1 cellular context compared by ENCODE assay signal in genomic region chr5:115962565-115963402, GRCh38.
TF ChIP-seq lines count a peak whose summit lies in the region.

No MANE protein-coding gene starts in this region.

TF ChIP-seq in HepG2, 621 proteins besides CTCF, POLR2A, EP300 and RAD21 (continued from another document):
- TF ChIP-seq HES4 (CRISPR knock-in tag; IDR thresholded peaks at IDR 0.05; ENCODE audit: borderline replicate concordance) (peak; percentile 22; the same call in 1 of the 2 replicates), ARID4A (CRISPR knock-in tag; IDR thresholded peaks at IDR 0.05; ENCODE audit: borderline replicate concordance) (0 out of 2 replicates have a peak, but pooled peaks have one; percentile 28), MAFF (IDR thresholded peaks at IDR 0.05; ENCODE audit: low read depth, low read length) (no peak), TFDP1 (CRISPR knock-in tag; IDR thresholded peaks at IDR 0.05; ENCODE audit: borderline replicate concordance) (0 out of 2 replicates have a peak, but pooled peaks have one; percentile 14), ZNF687 (CRISPR knock-in tag; IDR thresholded peaks at IDR 0.05) (peak; percentile 90), ZNF777 (CRISPR knock-in tag; IDR thresholded peaks at IDR 0.05) (peak; percentile 87), ZNF264 (CRISPR knock-in tag; IDR thresholded peaks at IDR 0.05) (0 out of 2 replicates have a peak, but pooled peaks have one; percentile 15), MXD1 (CRISPR knock-in tag; IDR thresholded peaks at IDR 0.05) (peak; percentile 47; the same call in 1 of the 2 replicates), ZNF598 (CRISPR knock-in tag; IDR thresholded peaks at IDR 0.05; ENCODE audit: borderline replicate concordance) (no peak), ZNF800 (CRISPR knock-in tag; IDR thresholded peaks at IDR 0.05) (peak; percentile 67; the same call in 1 of the 2 replicates), HBP1 (CRISPR knock-in tag; IDR thresholded peaks at IDR 0.05; ENCODE audit: low read depth) (no peak), HOXA3 (CRISPR knock-in tag; IDR thresholded peaks at IDR 0.05) (peak; percentile 39; the same call in 1 of the 2 replicates), BCL3 (CRISPR knock-in tag; IDR thresholded peaks at IDR 0.05) (peak; percentile 69; the same call in 1 of the 2 replicates), SRF (IDR thresholded peaks at IDR 0.05; ENCODE audit: low read depth, low read length) (no peak), BORCS8-MEF2B (CRISPR knock-in tag; IDR thresholded peaks at IDR 0.05) (0 out of 2 replicates have a peak, but pooled peaks have one; percentile 39), ZBTB33 (CRISPR knock-in tag; IDR thresholded peaks at IDR 0.05) (0 out of 2 replicates have a peak, but pooled peaks have one; percentile 3)
